20 cellular contexts compared by ENCODE assay signal in the genomic region with DNA sequence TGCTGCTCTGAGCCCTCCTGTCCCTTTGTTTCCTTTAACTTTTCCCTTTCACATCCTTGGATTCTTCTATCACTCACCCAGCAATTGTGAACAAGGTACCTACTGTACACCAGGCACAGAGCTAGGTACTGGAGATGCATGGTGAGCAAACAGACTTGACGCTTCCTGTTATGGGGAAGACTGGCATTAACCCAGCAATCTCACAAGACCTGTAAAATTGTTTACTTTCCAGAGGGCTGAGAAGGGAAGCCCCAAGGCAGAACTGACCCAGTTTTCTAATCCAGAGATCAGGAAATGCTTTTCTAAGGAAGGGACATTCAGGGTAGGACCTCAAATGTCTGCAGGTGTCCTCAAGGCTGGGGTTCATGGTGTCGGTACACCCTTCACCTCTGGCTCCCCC.
DNase-seq lines count a peak whose midpoint lies in the region; ATAC-seq and TF ChIP-seq lines count a peak whose summit lies in the region.
"Had no signal": no experiment of that assay in that cellular context is flagged by ENCODE, and none has a peak within 500 bp of the region (broad histone marks: within the 10 kb centered on the region; RNA-seq: fewer than 3 reads in every experiment).

No MANE protein-coding gene starts in this region.

- TF ChIP-seq CTCF in fibroblast of villous mesenchyme (IDR thresholded peaks at IDR 0.05; ENCODE audit: insufficient read depth, low read depth, low read length): no peak
- TF ChIP-seq CTCF in neural progenitor cell (IDR thresholded peaks at IDR 0.05): no peak
- no peak for TF ChIP-seq CTCF in CD8-positive, alpha-beta T cell (IDR thresholded peaks at IDR 0.05)

- no peaks in the 10 kb centered on the region for H3K9me3 Mint-ChIP-seq in neural progenitor cell
- H3K9me3 Mint-ChIP-seq in CD8-positive, alpha-beta T cell: no peaks in the 10 kb centered on the region
- H3K9me3 Mint-ChIP-seq: CD4-positive, alpha-beta T cell; GM23338; H9 had no signal

- H2AFZ ChIP-seq in neural progenitor cell (replicated peaks): no peak overlapping the region
- H2AFZ ChIP-seq: GM23338 had no signal

- no peak for ATAC-seq in GM18870 (IDR thresholded peaks at IDR 0.05; ENCODE audit: unreplicated experiment)
- ATAC-seq in CD8-positive, alpha-beta T cell: no peak
- ATAC-seq: GM23338, HCT116 had no signal

- H3K27me3 Mint-ChIP-seq in neural progenitor cell (ENCODE audit: insufficient read depth, low read depth): peaks cover 2% of the 10 kb centered on the region
- peaks cover 5% of the 10 kb centered on the region for H3K27me3 Mint-ChIP-seq in CD8-positive, alpha-beta T cell (ENCODE audit: low read depth)

- H3K4me3 Mint-ChIP-seq in neural progenitor cell: no peak overlapping the region
- H3K4me3 Mint-ChIP-seq in CD8-positive, alpha-beta T cell: no peak overlapping the region
- H3K4me3 Mint-ChIP-seq: B cell; CD14-positive monocyte; CD4-positive, alpha-beta T cell; GM23338; H9 had no signal

- CTCF ChIA-PET in CD8-positive, alpha-beta T cell (lab: Charles Lee): no interaction called here

- peaks cover 5% of the 10 kb centered on the region for H3K4me1 Mint-ChIP-seq in neural progenitor cell
- H3K4me1 Mint-ChIP-seq in CD8-positive, alpha-beta T cell (ENCODE audit: low read depth): no peaks in the 10 kb centered on the region
- H3K4me1 Mint-ChIP-seq: B cell, CD14-positive monocyte, GM23338 had no signal

- peak; percentile 10 for DNase-seq in NCI-H2029 (lab: John Stamatoyannopoulos, UW)
- no peak for DNase-seq in NCI-H2029 treated with DMSO at 0.1 percent for 48 hours (lab: John Stamatoyannopoulos, UW)
- peak; percentile 9 for DNase-seq in fibroblast of villous mesenchyme (ENCODE audit: low read depth)
- DNase-seq in neural progenitor cell (ENCODE audit: low spot score): no peak
- no peak for DNase-seq in CD8-positive, alpha-beta T cell
- DNase-seq in NCI-H146 (lab: John Stamatoyannopoulos, UW): no peak
- DNase-seq: Calu3; CD4-positive, alpha-beta T cell; COR-L47; DMS53; DMS79 treated with DMSO at 0.1 percent for 48 hours; GF-D8; H9 had no signal

- no peaks in the 10 kb centered on the region for H3K36me3 ChIP-seq in neural progenitor cell
- no peaks in the 10 kb centered on the region for H3K36me3 ChIP-seq in CD8-positive, alpha-beta T cell (ENCODE audit: insufficient read depth, low read length)
- H3K36me3 ChIP-seq: BLaER1 had no signal

- no peaks in the 10 kb centered on the region for H3F3A ChIP-seq in neural progenitor cell (ENCODE audit: low read depth)

- peak overlapping the region; percentile 28 for H3K27ac Mint-ChIP-seq in neural progenitor cell
- H3K27ac Mint-ChIP-seq in CD8-positive, alpha-beta T cell: no peak overlapping the region
- H3K27ac Mint-ChIP-seq: B cell; CD14-positive monocyte; CD4-positive, alpha-beta T cell; GM23338; H9 had no signal

- no peaks in the 10 kb centered on the region for H3K36me3 Mint-ChIP-seq in neural progenitor cell
- no peaks in the 10 kb centered on the region for H3K36me3 Mint-ChIP-seq in CD8-positive, alpha-beta T cell
- H3K36me3 Mint-ChIP-seq: CD14-positive monocyte had no signal

- no peak overlapping the region for H3K9ac ChIP-seq in neural progenitor cell
- H3K9ac ChIP-seq: BLaER1 had no signal

- no peaks in the 10 kb centered on the region for H3K79me2 ChIP-seq in neural progenitor cell (ENCODE audit: low read depth)

- H3K4me3 ChIP-seq in fibroblast of villous mesenchyme (ENCODE audit: low read depth, low read length) (no peak overlapping the region), neural progenitor cell (no peak overlapping the region)
- H3K4me3 ChIP-seq in CD8-positive, alpha-beta T cell (ENCODE audit: low read depth, low read length): no peak overlapping the region
- H3K4me3 ChIP-seq: BLaER1, GM23338 had no signal

- no peaks in the 10 kb centered on the region for H3K9me3 ChIP-seq in neural progenitor cell (ENCODE audit: low read depth)
- no peaks in the 10 kb centered on the region for H3K9me3 ChIP-seq in CD8-positive, alpha-beta T cell (ENCODE audit: low read length)
- H3K9me3 ChIP-seq: BLaER1 had no signal

- intact Hi-C loops in CD8-positive, alpha-beta T cell (cut with DNase I, micrococcal nuclease): no loop called here

- no peak overlapping the region for H3K27ac ChIP-seq in neural progenitor cell
- H3K27ac ChIP-seq in CD8-positive, alpha-beta T cell (ENCODE audit: low read depth, low read length): no peak overlapping the region
- H3K27ac ChIP-seq: 22Rv1, BLaER1 had no signal

- no peaks in the 10 kb centered on the region for H4K20me1 ChIP-seq in neural progenitor cell (ENCODE audit: low read depth)
- H4K20me1 ChIP-seq: BLaER1 had no signal

- no peaks in the 10 kb centered on the region for H3K27me3 ChIP-seq in neural progenitor cell
- H3K27me3 ChIP-seq in CD8-positive, alpha-beta T cell (ENCODE audit: insufficient read depth, low read length): no peaks in the 10 kb centered on the region
- H3K27me3 ChIP-seq: BLaER1 had no signal

- no peak overlapping the region for H3K4me2 ChIP-seq in neural progenitor cell
- H3K4me2 ChIP-seq: BLaER1, GM23338 had no signal

- H3K4me1 ChIP-seq in neural progenitor cell: no peaks in the 10 kb centered on the region
- no peaks in the 10 kb centered on the region for H3K4me1 ChIP-seq in CD8-positive, alpha-beta T cell (ENCODE audit: insufficient read depth, low read length)
- H3K4me1 ChIP-seq: BLaER1 had no signal

- POLR2A ChIA-PET in CD8-positive, alpha-beta T cell (lab: Charles Lee): no interaction called here

Comparison
In these comparisons a context has a peak if more than half of its experiments do, and no peak if none do; other contexts are left out.
1. DNase-seq: peak in NCI-H2029 (single experiment) and fibroblast of villous mesenchyme (single experiment); none in NCI-H2029 treated with DMSO at 0.1 percent for 48 hours (single experiment), neural progenitor cell (single experiment), CD8-positive, alpha-beta T cell (0 of 7) and NCI-H146 (single experiment).